In the genomic region with DNA sequence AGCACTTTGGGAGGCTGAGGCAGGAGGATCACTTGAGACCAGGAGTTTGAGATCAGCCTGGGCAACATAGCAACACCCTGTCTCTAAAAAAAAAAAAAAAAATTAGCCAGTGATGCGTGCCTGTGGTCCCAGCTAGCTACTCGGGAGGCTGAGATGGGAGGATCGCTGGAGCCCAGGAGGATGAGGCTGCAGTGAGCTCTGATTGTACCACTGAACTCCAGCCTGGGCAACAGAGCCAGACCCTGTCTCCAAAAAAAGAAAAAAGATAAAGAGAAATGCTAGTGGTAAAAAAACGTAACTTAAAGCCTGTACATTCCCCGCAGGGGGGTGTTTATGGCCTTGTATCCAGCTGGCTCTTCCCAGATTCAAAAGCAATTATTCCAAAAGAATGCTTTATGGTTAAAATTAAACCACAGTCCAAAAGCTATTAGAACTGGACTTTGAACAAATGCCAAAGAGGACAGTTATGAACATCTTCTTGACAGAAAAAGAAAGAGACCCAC, we compare ENCODE assay signal across 8 cellular contexts. TPM values are rescaled to one million over a fixed set of nuclear protein-coding genes. Genes with fewer than 3 reads are reported as not detected.
A peak's percentile ranks its signal among the peaks of the same experiment; 100 is the strongest.
DNase-seq lines count a peak whose midpoint lies in the region; ATAC-seq and TF ChIP-seq lines count a peak whose summit lies in the region.

No MANE protein-coding gene starts in this region.

- no peak overlapping the region for H3K27ac Mint-ChIP-seq in GM23338

- TF ChIP-seq CTCF in GM23338 (conservative IDR thresholded peaks at IDR 0.05; ENCODE audit: low read depth in 2 of 2) (no peak), fibroblast of the aortic adventitia (IDR thresholded peaks at IDR 0.05; ENCODE audit: insufficient read depth, low read length) (no peak)

- 0 out of 2 replicates have a peak, but pooled peaks cover 4% of the 10 kb centered on the region for H3F3A ChIP-seq in GM23338 (replicated peaks; ENCODE audit: low read depth)

- peak overlapping the region; percentile 71 for H3K4me3 ChIP-seq in GM23338
- peak overlapping the region; percentile 83 for H3K4me3 ChIP-seq in SK-N-MC
- peak overlapping the region; percentile 81 for H3K4me3 ChIP-seq in fibroblast of the aortic adventitia (ENCODE audit: low read depth, low read length)
- H3K4me3 ChIP-seq in skeletal muscle cell (ENCODE audit: low read depth, low read length) = peak overlapping the region; percentile 56

- H3K27ac ChIP-seq in GM23338 (ENCODE audit: low read depth) (no peak overlapping the region), SK-N-MC (no peak overlapping the region)

- peak overlapping the region; percentile 73 for H3K4me3 Mint-ChIP-seq in GM23338

- H4K20me1 ChIP-seq in GM23338 (replicated peaks; ENCODE audit: insufficient read depth) = no peaks in the 10 kb centered on the region

- H3K9me2 ChIP-seq in GM23338 (ENCODE audit: insufficient read depth) = no peaks in the 10 kb centered on the region

- no peak for ATAC-seq in GM23338
- no peak for ATAC-seq in GM19463 (IDR thresholded peaks at IDR 0.05; ENCODE audit: unreplicated experiment)

- peaks cover 12% of the 10 kb centered on the region for H3K27me3 ChIP-seq in GM23338 (ENCODE audit: insufficient read depth)

- H3K9me3 ChIP-seq in SK-N-MC (ENCODE audit: low read depth, low read length) = no peaks in the 10 kb centered on the region

- DNase-seq in GM23338 (ENCODE audit: low spot score) (no peak), SK-N-MC (ENCODE audit: low read depth, low spot score) (no peak), fibroblast of the aortic adventitia (ENCODE audit: low read depth) (peak; percentile 27), skeletal muscle cell (ENCODE audit: low read depth) (no peak), NCI-H2196 (lab: John Stamatoyannopoulos, UW; ENCODE audit: unreplicated experiment) (no peak), C1 segment of cervical spinal cord (lab: John Stamatoyannopoulos, UW) (no peak), Ammon's horn (ENCODE audit: low spot score) (no peak)

- no peaks in the 10 kb centered on the region for H3K79me2 ChIP-seq in GM23338 (replicated peaks; ENCODE audit: insufficient read depth)

- peaks cover 5% of the 10 kb centered on the region; the same call in 1 of the 3 replicates for H3K4me1 Mint-ChIP-seq in GM23338

- H3K9me3 Mint-ChIP-seq in GM23338 = no peaks in the 10 kb centered on the region

- peak overlapping the region; percentile 93 for H3K4me2 ChIP-seq in GM23338

- peak overlapping the region; percentile 95 for H2AFZ ChIP-seq in GM23338

- H3K36me3 ChIP-seq in GM23338 (ENCODE audit: insufficient read depth) (no peaks in the 10 kb centered on the region), SK-N-MC (ENCODE audit: insufficient read depth, low read length) (no peaks in the 10 kb centered on the region)

- no peaks in the 10 kb centered on the region; the same call in 1 of the 2 replicates for H3K4me1 ChIP-seq in GM23338 (ENCODE audit: insufficient read depth)

- H3K36me3 Mint-ChIP-seq in GM23338 (ENCODE audit: low read depth) = no peaks in the 10 kb centered on the region; the same call in 1 of the 3 replicates

- peak overlapping the region; percentile 81 for H3K9ac ChIP-seq in SK-N-MC (ENCODE audit: insufficient read length)

- peaks cover 8% of the 10 kb centered on the region for H3K27me3 Mint-ChIP-seq in GM23338 (ENCODE audit: insufficient read depth, low read depth, poor library complexity)

TF ChIP-seq in GM23338, 12 proteins besides CTCF, POLR2A, EP300 and RAD21 (continues in another document):
- TF ChIP-seq CREB1 (CRISPR knock-in tag; IDR thresholded peaks at IDR 0.05; ENCODE audit: low read depth) (no peak), JUNB (IDR thresholded peaks at IDR 0.05; ENCODE audit: unreplicated experiment) (no peak), STAT1 (IDR thresholded peaks at IDR 0.05; ENCODE audit: unreplicated experiment) (no peak), EZH2 (IDR thresholded peaks at IDR 0.05; ENCODE audit: low read depth, unreplicated experiment) (no peak), ZNF114 (CRISPR knock-in tag; IDR thresholded peaks at IDR 0.05) (no peak), EZH2phosphoT487 (IDR thresholded peaks at IDR 0.05; ENCODE audit: unreplicated experiment) (no peak), ZNF331 (CRISPR knock-in tag; IDR thresholded peaks at IDR 0.05; ENCODE audit: low read depth) (no peak)
- TF ChIP-seq, protein P1, sequence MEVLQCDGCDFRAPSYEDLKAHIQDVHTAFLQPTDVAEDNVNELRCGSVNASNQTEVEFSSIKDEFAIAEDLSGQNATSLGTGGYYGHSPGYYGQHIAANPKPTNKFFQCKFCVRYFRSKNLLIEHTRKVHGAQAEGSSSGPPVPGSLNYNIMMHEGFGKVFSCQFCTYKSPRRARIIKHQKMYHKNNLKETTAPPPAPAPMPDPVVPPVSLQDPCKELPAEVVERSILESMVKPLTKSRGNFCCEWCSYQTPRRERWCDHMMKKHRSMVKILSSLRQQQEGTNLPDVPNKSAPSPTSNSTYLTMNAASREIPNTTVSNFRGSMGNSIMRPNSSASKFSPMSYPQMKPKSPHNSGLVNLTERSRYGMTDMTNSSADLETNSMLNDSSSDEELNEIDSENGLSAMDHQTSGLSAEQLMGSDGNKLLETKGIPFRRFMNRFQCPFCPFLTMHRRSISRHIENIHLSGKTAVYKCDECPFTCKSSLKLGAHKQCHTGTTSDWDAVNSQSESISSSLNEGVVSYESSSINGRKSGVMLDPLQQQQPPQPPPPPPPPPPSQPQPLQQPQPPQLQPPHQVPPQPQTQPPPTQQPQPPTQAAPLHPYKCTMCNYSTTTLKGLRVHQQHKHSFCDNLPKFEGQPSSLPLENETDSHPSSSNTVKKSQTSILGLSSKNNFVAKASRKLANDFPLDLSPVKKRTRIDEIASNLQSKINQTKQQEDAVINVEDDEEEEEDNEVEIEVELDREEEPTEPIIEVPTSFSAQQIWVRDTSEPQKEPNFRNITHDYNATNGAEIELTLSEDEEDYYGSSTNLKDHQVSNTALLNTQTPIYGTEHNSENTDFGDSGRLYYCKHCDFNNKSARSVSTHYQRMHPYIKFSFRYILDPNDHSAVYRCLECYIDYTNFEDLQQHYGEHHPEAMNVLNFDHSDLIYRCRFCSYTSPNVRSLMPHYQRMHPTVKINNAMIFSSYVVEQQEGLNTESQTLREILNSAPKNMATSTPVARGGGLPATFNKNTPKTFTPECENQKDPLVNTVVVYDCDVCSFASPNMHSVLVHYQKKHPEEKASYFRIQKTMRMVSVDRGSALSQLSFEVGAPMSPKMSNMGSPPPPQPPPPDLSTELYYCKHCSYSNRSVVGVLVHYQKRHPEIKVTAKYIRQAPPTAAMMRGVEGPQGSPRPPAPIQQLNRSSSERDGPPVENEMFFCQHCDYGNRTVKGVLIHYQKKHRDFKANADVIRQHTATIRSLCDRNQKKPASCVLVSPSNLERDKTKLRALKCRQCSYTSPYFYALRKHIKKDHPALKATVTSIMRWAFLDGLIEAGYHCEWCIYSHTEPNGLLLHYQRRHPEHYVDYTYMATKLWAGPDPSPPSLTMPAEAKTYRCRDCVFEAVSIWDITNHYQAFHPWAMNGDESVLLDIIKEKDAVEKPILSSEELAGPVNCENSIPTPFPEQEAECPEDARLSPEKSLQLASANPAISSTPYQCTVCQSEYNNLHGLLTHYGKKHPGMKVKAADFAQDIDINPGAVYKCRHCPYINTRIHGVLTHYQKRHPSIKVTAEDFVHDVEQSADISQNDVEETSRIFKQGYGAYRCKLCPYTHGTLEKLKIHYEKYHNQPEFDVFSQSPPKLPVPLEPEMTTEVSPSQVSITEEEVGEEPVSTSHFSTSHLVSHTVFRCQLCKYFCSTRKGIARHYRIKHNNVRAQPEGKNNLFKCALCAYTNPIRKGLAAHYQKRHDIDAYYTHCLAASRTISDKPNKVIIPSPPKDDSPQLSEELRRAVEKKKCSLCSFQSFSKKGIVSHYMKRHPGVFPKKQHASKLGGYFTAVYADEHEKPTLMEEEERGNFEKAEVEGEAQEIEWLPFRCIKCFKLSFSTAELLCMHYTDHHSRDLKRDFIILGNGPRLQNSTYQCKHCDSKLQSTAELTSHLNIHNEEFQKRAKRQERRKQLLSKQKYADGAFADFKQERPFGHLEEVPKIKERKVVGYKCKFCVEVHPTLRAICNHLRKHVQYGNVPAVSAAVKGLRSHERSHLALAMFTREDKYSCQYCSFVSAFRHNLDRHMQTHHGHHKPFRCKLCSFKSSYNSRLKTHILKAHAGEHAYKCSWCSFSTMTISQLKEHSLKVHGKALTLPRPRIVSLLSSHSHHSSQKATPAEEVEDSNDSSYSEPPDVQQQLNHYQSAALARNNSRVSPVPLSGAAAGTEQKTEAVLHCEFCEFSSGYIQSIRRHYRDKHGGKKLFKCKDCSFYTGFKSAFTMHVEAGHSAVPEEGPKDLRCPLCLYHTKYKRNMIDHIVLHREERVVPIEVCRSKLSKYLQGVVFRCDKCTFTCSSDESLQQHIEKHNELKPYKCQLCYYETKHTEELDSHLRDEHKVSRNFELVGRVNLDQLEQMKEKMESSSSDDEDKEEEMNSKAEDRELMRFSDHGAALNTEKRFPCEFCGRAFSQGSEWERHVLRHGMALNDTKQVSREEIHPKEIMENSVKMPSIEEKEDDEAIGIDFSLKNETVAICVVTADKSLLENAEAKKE (CRISPR knock-in tag; IDR thresholded peaks at IDR 0.05) = no peak

RNA-seq across cellular contexts. Expression of a gene that starts 16.4 kb away (rescaled TPM):
- 0.49 TPM in 1 of 2 replicates, not detected in the other for total RNA-seq in GM23338 (2014; rRNA removed; shearing (Covaris generic))
- 1.2 and 2.4 TPM in 2 replicates for polyA plus RNA-seq in GM23338 (2016; fragmentation: Nextera tagmentation; extraction: Ambion mirVana)
- total RNA-seq in fibroblast of the aortic adventitia (ENCODE audit: low replicate concordance) = 1.6 and 3.3 TPM in 2 replicates

RNA-seq across cellular contexts. Expression of a gene that starts 30.5 kb away (rescaled TPM):
- total RNA-seq in GM23338 (2014; rRNA removed; shearing (Covaris generic)) = 3.3 and 5.1 TPM in 2 replicates
- polyA plus RNA-seq in GM23338 (2016; fragmentation: Nextera tagmentation; extraction: Ambion mirVana) = 1.4 and 1.5 TPM in 2 replicates
- not detected in 2 replicates for total RNA-seq in fibroblast of the aortic adventitia (ENCODE audit: low replicate concordance)

RNA-seq across cellular contexts. Expression of a gene that starts 36.6 kb away (rescaled TPM):
- total RNA-seq in GM23338 (2014; rRNA removed; shearing (Covaris generic)) = 12.5 and 16.1 TPM in 2 replicates
- 3.1 TPM in 2 replicates for polyA plus RNA-seq in GM23338 (2016; fragmentation: Nextera tagmentation; extraction: Ambion mirVana)
- total RNA-seq in fibroblast of the aortic adventitia (ENCODE audit: low replicate concordance) = 11.5 and 14.4 TPM in 2 replicates

RNA-seq across cellular contexts. Expression of a gene that starts 40.6 kb away (rescaled TPM):
- 981 and 1,393 TPM in 2 replicates for total RNA-seq in GM23338 (2014; rRNA removed; shearing (Covaris generic))
- 1,996 and 2,124 TPM in 2 replicates for polyA plus RNA-seq in GM23338 (2016; fragmentation: Nextera tagmentation; extraction: Ambion mirVana)
- 673 and 713 TPM in 2 replicates for total RNA-seq in fibroblast of the aortic adventitia (ENCODE audit: low replicate concordance)

RNA-seq across cellular contexts. Expression of a gene that starts 42.9 kb away (rescaled TPM):
- 35.5 and 48.6 TPM in 2 replicates for total RNA-seq in GM23338 (2014; rRNA removed; shearing (Covaris generic))
- 38.5 and 39.1 TPM in 2 replicates for polyA plus RNA-seq in GM23338 (2016; fragmentation: Nextera tagmentation; extraction: Ambion mirVana)
- 26.3 and 31.8 TPM in 2 replicates for total RNA-seq in fibroblast of the aortic adventitia (ENCODE audit: low replicate concordance)
